2 cellular contexts compared by ENCODE assay signal in the genomic region with DNA sequence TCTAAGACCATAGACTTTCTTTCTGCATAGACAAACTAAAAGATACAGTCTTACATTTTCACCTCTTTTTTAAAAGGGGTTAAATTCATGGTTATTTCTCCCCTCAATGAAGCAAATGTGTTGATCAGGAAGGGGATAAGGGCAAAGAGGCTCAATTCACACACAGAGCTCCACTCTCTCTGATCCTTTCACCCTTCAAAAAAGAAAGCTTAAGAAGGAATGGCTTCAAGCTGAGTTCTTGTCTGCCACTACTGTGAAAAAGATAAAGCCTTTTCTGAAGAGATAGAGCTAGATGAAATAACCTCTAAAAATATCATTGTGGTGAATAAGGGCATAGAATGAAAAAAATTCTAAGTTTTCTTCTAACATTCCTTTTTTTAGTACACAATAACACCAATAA.
TF ChIP-seq lines count a peak whose summit lies in the region.

No MANE protein-coding gene starts in this region.

TF ChIP-seq in GM23338, 12 proteins besides CTCF, POLR2A, EP300 and RAD21:
- peak; percentile 72; the same call in 1 of the 2 replicates for TF ChIP-seq NANOG (IDR thresholded peaks at IDR 0.05; ENCODE audit: borderline replicate concordance)
- TF ChIP-seq, protein P1, sequence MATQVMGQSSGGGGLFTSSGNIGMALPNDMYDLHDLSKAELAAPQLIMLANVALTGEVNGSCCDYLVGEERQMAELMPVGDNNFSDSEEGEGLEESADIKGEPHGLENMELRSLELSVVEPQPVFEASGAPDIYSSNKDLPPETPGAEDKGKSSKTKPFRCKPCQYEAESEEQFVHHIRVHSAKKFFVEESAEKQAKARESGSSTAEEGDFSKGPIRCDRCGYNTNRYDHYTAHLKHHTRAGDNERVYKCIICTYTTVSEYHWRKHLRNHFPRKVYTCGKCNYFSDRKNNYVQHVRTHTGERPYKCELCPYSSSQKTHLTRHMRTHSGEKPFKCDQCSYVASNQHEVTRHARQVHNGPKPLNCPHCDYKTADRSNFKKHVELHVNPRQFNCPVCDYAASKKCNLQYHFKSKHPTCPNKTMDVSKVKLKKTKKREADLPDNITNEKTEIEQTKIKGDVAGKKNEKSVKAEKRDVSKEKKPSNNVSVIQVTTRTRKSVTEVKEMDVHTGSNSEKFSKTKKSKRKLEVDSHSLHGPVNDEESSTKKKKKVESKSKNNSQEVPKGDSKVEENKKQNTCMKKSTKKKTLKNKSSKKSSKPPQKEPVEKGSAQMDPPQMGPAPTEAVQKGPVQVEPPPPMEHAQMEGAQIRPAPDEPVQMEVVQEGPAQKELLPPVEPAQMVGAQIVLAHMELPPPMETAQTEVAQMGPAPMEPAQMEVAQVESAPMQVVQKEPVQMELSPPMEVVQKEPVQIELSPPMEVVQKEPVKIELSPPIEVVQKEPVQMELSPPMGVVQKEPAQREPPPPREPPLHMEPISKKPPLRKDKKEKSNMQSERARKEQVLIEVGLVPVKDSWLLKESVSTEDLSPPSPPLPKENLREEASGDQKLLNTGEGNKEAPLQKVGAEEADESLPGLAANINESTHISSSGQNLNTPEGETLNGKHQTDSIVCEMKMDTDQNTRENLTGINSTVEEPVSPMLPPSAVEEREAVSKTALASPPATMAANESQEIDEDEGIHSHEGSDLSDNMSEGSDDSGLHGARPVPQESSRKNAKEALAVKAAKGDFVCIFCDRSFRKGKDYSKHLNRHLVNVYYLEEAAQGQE (IDR thresholded peaks at IDR 0.05; ENCODE audit: unreplicated experiment), result no peak

TF ChIP-seq in H1, 55 proteins besides CTCF, POLR2A, EP300 and RAD21:
- TF ChIP-seq, protein P2, sequence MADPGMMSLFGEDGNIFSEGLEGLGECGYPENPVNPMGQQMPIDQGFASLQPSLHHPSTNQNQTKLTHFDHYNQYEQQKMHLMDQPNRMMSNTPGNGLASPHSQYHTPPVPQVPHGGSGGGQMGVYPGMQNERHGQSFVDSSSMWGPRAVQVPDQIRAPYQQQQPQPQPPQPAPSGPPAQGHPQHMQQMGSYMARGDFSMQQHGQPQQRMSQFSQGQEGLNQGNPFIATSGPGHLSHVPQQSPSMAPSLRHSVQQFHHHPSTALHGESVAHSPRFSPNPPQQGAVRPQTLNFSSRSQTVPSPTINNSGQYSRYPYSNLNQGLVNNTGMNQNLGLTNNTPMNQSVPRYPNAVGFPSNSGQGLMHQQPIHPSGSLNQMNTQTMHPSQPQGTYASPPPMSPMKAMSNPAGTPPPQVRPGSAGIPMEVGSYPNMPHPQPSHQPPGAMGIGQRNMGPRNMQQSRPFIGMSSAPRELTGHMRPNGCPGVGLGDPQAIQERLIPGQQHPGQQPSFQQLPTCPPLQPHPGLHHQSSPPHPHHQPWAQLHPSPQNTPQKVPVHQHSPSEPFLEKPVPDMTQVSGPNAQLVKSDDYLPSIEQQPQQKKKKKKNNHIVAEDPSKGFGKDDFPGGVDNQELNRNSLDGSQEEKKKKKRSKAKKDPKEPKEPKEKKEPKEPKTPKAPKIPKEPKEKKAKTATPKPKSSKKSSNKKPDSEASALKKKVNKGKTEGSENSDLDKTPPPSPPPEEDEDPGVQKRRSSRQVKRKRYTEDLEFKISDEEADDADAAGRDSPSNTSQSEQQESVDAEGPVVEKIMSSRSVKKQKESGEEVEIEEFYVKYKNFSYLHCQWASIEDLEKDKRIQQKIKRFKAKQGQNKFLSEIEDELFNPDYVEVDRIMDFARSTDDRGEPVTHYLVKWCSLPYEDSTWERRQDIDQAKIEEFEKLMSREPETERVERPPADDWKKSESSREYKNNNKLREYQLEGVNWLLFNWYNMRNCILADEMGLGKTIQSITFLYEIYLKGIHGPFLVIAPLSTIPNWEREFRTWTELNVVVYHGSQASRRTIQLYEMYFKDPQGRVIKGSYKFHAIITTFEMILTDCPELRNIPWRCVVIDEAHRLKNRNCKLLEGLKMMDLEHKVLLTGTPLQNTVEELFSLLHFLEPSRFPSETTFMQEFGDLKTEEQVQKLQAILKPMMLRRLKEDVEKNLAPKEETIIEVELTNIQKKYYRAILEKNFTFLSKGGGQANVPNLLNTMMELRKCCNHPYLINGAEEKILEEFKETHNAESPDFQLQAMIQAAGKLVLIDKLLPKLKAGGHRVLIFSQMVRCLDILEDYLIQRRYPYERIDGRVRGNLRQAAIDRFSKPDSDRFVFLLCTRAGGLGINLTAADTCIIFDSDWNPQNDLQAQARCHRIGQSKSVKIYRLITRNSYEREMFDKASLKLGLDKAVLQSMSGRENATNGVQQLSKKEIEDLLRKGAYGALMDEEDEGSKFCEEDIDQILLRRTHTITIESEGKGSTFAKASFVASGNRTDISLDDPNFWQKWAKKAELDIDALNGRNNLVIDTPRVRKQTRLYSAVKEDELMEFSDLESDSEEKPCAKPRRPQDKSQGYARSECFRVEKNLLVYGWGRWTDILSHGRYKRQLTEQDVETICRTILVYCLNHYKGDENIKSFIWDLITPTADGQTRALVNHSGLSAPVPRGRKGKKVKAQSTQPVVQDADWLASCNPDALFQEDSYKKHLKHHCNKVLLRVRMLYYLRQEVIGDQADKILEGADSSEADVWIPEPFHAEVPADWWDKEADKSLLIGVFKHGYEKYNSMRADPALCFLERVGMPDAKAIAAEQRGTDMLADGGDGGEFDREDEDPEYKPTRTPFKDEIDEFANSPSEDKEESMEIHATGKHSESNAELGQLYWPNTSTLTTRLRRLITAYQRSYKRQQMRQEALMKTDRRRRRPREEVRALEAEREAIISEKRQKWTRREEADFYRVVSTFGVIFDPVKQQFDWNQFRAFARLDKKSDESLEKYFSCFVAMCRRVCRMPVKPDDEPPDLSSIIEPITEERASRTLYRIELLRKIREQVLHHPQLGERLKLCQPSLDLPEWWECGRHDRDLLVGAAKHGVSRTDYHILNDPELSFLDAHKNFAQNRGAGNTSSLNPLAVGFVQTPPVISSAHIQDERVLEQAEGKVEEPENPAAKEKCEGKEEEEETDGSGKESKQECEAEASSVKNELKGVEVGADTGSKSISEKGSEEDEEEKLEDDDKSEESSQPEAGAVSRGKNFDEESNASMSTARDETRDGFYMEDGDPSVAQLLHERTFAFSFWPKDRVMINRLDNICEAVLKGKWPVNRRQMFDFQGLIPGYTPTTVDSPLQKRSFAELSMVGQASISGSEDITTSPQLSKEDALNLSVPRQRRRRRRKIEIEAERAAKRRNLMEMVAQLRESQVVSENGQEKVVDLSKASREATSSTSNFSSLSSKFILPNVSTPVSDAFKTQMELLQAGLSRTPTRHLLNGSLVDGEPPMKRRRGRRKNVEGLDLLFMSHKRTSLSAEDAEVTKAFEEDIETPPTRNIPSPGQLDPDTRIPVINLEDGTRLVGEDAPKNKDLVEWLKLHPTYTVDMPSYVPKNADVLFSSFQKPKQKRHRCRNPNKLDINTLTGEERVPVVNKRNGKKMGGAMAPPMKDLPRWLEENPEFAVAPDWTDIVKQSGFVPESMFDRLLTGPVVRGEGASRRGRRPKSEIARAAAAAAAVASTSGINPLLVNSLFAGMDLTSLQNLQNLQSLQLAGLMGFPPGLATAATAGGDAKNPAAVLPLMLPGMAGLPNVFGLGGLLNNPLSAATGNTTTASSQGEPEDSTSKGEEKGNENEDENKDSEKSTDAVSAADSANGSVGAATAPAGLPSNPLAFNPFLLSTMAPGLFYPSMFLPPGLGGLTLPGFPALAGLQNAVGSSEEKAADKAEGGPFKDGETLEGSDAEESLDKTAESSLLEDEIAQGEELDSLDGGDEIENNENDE (IDR thresholded peaks at IDR 0.05; ENCODE audit: insufficient replicate concordance, low read length), result no peak
- TF ChIP-seq E2F6 (IDR thresholded peaks at IDR 0.05) (no peak), SP1 (IDR thresholded peaks at IDR 0.05; ENCODE audit: low read depth, low read length) (no peak), SIN3A (conservative IDR thresholded peaks at IDR 0.05 in 1 of 2, IDR thresholded peaks at IDR 0.05 in 1 of 2; ENCODE audit: low read depth in 1 of 2, low read length in 2 of 2) (no peak), JUN (IDR thresholded peaks at IDR 0.05; ENCODE audit: low read depth, low read length) (no peak), NANOG (IDR thresholded peaks at IDR 0.05; ENCODE audit: insufficient read depth, low read depth, low read length, poor library complexity, severe bottlenecking) (peak; percentile 85)
